In the genomic region with DNA sequence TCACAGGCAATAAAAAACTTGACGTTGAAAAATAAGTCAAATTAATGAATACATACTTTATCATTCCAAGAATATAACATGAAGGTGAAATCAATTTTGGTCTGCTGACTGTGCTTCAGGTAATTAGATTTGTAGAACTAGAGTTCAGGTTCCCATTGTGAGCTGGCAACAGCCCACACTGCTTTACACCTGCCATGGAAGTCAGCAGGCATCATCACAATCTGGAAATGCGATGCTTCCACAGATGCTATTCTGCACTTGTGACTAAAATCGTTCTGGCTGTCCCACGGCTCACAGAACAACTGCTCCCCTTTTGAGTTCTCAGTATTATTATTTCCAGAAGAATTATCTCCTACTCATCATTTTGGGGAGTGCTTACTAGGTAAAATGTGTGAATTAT, we compare ENCODE assay signal across 18 cellular contexts.
"Had no signal": no experiment of that assay in that cellular context is flagged by ENCODE, and none has a peak within 500 bp of the region (broad histone marks: within the 10 kb centered on the region; RNA-seq: fewer than 3 reads in every experiment).

No MANE protein-coding gene starts in this region.

- DNase-seq: activated CD4-positive, CD25-positive, alpha-beta regulatory T cell; activated CD8-positive, alpha-beta memory T cell treated with anti-CD3 and anti-CD28 coated beads, Interleukin-2, amount 50 U/mL, for 4 hours; activated CD8-positive, alpha-beta T cell treated with anti-CD3 and anti-CD28 coated beads for 36 hours; activated gamma-delta T cell treated with Interleukin-2 at 50 U/mL for 16 hours; activated naive CD4-positive, alpha-beta T cell treated with anti-CD3 and anti-CD28 coated beads, Interleukin-2, amount 10 ng/mL, durations not matched to agents 7 days and 5 days; activated naive CD8-positive, alpha-beta T cell treated with anti-CD3 and anti-CD28 coated beads for 36 hours; activated T-cell treated with anti-CD3 and anti-CD28 coated beads, Interleukin-2, amount 50 U/mL, for 72 hours; brain microvascular endothelial cell; cerebellar nuclear complex; colonic mucosa; NCI-H1092; NCI-H1417; NCI-H1930; NCI-H446; NCI-H748 treated with DMSO at 0.1 percent for 48 hours; OCI-M1; RPMI8226; T-helper 1 cell had no signal
